ENCODE assay signal across 1 cellular context in the genomic region with DNA sequence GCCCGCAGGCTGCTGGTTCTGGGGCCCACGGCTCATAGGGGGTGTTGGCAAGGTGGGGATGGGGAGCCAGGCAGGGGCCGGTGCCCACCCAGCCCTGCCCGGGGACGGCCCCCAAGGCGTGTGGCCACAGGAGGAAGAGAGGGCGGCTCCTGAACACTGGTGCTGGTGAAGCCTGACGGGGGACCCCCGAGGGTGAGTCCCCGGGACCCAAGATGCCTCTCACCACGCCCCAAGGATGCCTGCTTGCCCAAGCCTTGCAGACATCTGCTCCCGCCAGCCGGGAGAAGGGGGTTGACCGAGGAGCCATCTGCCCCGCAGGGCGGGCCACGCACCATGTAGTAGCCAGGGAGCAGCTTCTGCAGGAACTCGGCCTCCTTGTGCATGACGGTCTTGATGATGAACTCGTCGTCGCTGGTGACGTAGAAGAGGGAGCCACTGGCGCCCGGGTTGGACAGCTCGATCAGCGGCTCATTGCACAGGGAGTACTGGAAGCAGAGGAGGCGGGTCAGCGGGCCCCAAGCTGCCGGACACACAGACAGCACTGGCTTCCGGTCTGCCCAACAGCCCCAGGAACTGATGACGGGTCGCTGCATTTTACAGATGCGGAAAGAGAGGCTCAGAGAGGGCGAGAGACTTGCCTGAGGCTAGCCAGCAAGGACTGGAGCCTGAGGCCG.
TF ChIP-seq lines count a peak whose summit lies in the region.

No MANE protein-coding gene starts in this region.

TF ChIP-seq in K562, 482 proteins besides CTCF, POLR2A, EP300 and RAD21:
- TF ChIP-seq ZBTB7A (IDR thresholded peaks at IDR 0.05; ENCODE audit: borderline replicate concordance, control insufficient read depth, low read depth, low read length) (no peak), ZNF232 (CRISPR knock-in tag; IDR thresholded peaks at IDR 0.05) (no peak), TBP (optimal IDR thresholded peaks at IDR 0.05; ENCODE audit: low read depth, low read length) (no peak), ZSCAN29 (IDR thresholded peaks at IDR 0.05) (no peak), FOXJ2 (tag; IDR thresholded peaks at IDR 0.05) (no peak), FOSL1 (tag; conservative IDR thresholded peaks at IDR 0.05) (peak; percentile 10; the same call in 1 of the 2 replicates), PCBP2 (IDR thresholded peaks at IDR 0.05; ENCODE audit: low read depth, low read length, poor library complexity, severe bottlenecking) (no peak), KDM2B (CRISPR knock-in tag; IDR thresholded peaks at IDR 0.05) (no peak), EWSR1 (IDR thresholded peaks at IDR 0.05; ENCODE audit: borderline replicate concordance, low read depth, partially characterized antibody) (no peak), HMBOX1 (IDR thresholded peaks at IDR 0.05) (no peak), ZNF174 (CRISPR knock-in tag; IDR thresholded peaks at IDR 0.05) (no peak), BCOR (IDR thresholded peaks at IDR 0.05) (no peak)
- TF ChIP-seq, protein P1, sequence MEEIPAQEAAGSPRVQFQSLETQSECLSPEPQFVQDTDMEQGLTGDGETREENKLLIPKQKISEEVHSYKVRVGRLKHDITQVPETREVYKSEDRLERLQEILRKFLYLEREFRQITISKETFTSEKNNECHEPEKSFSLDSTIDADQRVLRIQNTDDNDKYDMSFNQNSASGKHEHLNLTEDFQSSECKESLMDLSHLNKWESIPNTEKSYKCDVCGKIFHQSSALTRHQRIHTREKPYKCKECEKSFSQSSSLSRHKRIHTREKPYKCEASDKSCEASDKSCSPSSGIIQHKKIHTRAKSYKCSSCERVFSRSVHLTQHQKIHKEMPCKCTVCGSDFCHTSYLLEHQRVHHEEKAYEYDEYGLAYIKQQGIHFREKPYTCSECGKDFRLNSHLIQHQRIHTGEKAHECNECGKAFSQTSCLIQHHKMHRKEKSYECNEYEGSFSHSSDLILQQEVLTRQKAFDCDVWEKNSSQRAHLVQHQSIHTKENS (CRISPR knock-in tag; IDR thresholded peaks at IDR 0.05) = no peak
- TF ChIP-seq, protein P2, sequence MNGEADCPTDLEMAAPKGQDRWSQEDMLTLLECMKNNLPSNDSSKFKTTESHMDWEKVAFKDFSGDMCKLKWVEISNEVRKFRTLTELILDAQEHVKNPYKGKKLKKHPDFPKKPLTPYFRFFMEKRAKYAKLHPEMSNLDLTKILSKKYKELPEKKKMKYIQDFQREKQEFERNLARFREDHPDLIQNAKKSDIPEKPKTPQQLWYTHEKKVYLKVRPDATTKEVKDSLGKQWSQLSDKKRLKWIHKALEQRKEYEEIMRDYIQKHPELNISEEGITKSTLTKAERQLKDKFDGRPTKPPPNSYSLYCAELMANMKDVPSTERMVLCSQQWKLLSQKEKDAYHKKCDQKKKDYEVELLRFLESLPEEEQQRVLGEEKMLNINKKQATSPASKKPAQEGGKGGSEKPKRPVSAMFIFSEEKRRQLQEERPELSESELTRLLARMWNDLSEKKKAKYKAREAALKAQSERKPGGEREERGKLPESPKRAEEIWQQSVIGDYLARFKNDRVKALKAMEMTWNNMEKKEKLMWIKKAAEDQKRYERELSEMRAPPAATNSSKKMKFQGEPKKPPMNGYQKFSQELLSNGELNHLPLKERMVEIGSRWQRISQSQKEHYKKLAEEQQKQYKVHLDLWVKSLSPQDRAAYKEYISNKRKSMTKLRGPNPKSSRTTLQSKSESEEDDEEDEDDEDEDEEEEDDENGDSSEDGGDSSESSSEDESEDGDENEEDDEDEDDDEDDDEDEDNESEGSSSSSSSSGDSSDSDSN (IDR thresholded peaks at IDR 0.05; ENCODE audit: borderline replicate concordance in 1 of 2, low read depth in 2 of 2, low read length in 2 of 2) = no peak
- TF ChIP-seq, protein P3, sequence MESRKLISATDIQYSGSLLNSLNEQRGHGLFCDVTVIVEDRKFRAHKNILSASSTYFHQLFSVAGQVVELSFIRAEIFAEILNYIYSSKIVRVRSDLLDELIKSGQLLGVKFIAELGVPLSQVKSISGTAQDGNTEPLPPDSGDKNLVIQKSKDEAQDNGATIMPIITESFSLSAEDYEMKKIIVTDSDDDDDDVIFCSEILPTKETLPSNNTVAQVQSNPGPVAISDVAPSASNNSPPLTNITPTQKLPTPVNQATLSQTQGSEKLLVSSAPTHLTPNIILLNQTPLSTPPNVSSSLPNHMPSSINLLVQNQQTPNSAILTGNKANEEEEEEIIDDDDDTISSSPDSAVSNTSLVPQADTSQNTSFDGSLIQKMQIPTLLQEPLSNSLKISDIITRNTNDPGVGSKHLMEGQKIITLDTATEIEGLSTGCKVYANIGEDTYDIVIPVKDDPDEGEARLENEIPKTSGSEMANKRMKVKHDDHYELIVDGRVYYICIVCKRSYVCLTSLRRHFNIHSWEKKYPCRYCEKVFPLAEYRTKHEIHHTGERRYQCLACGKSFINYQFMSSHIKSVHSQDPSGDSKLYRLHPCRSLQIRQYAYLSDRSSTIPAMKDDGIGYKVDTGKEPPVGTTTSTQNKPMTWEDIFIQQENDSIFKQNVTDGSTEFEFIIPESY (CRISPR knock-in tag; IDR thresholded peaks at IDR 0.05) = peak; percentile 66
